In genomic region chr17:78132086-78132676, GRCh38 we compare ENCODE assay signal across 1 cellular context.
TF ChIP-seq lines count a peak whose summit lies in the region.

No MANE protein-coding gene starts in this region.

TF ChIP-seq in GM12878, 131 proteins besides CTCF, POLR2A, EP300 and RAD21 (continued from another document and continues in another):
- no peak for TF ChIP-seq ZBTB11 (CRISPR knock-in tag; IDR thresholded peaks at IDR 0.05)
- peak; percentile 76 for TF ChIP-seq POLR2AphosphoS2 (IDR thresholded peaks at IDR 0.05; ENCODE audit: low read depth, low read length)
- TF ChIP-seq ZNF592 (IDR thresholded peaks at IDR 0.05) = no peak; the same call in 1 of the 2 replicates
- no peak for TF ChIP-seq HSF1 (IDR thresholded peaks at IDR 0.05; ENCODE audit: low read depth, low read length)
- no peak for TF ChIP-seq NR2C1 (IDR thresholded peaks at IDR 0.05)
- TF ChIP-seq CBFB (IDR thresholded peaks at IDR 0.05; ENCODE audit: low read depth) = no peak
- 0 out of 4 replicates have a peak, but pooled peaks of 1 of the 2 experiments have one; percentile 20 for TF ChIP-seq ETV6 (conservative IDR thresholded peaks at IDR 0.05 in 1 of 2, IDR thresholded peaks at IDR 0.05 in 1 of 2; ENCODE audit: borderline replicate concordance in 1 of 2, low read depth in 1 of 2)
- TF ChIP-seq RELB (IDR thresholded peaks at IDR 0.05; ENCODE audit: low read depth) = peak; percentile 40; the same call in 1 of the 2 replicates
- TF ChIP-seq RB1 (IDR thresholded peaks at IDR 0.05; ENCODE audit: borderline replicate concordance) = no peak
- TF ChIP-seq MLLT1 (IDR thresholded peaks at IDR 0.05) = no peak
- no peak for TF ChIP-seq KDM1A (IDR thresholded peaks at IDR 0.05; ENCODE audit: borderline replicate concordance)
- no peak for TF ChIP-seq REST (IDR thresholded peaks at IDR 0.05; ENCODE audit: low read depth, low read length)
- no peak for TF ChIP-seq TARDBP (IDR thresholded peaks at IDR 0.05; ENCODE audit: borderline replicate concordance)
- no peak for TF ChIP-seq CBX5 (IDR thresholded peaks at IDR 0.05; ENCODE audit: low read depth)
- peak; percentile 34; the same call in 1 of the 2 replicates for TF ChIP-seq IRF5 (IDR thresholded peaks at IDR 0.05; ENCODE audit: borderline replicate concordance)
- TF ChIP-seq MAX (IDR thresholded peaks at IDR 0.05; ENCODE audit: low read depth, low read length) = no peak; the same call in 1 of the 2 replicates
- no peak for TF ChIP-seq CUX1 (IDR thresholded peaks at IDR 0.05; ENCODE audit: insufficient replicate concordance, low read depth, low read length)
- peak; percentile 67; the same call in 1 of the 2 replicates for TF ChIP-seq NR2F1 (conservative IDR thresholded peaks at IDR 0.05)
- peak; percentile 69; the same call in 1 of the 2 replicates for TF ChIP-seq SIN3A (IDR thresholded peaks at IDR 0.05; ENCODE audit: low read depth, low read length)
- no peak for TF ChIP-seq STAT3 (IDR thresholded peaks at IDR 0.05; ENCODE audit: low read depth, low read length)
- no peak for TF ChIP-seq EZH2 (IDR thresholded peaks at IDR 0.05; ENCODE audit: borderline replicate concordance, control insufficient read depth, low read depth, low read length)
- no peak for TF ChIP-seq CEBPB (IDR thresholded peaks at IDR 0.05; ENCODE audit: borderline replicate concordance in 1 of 2, low read depth in 2 of 2, low read length in 2 of 2)
- TF ChIP-seq ZSCAN29 (IDR thresholded peaks at IDR 0.05) = no peak
- TF ChIP-seq CHD2 (IDR thresholded peaks at IDR 0.05; ENCODE audit: borderline replicate concordance, low read depth, low read length) = no peak
- TF ChIP-seq ATF3 (IDR thresholded peaks at IDR 0.05; ENCODE audit: borderline replicate concordance, extremely low read depth, low read depth, low read length) = no peak
- TF ChIP-seq LARP7 (IDR thresholded peaks at IDR 0.05) = no peak; the same call in 1 of the 2 replicates
- no peak for TF ChIP-seq RCOR1 (conservative IDR thresholded peaks at IDR 0.05; ENCODE audit: low read depth, low read length)
- TF ChIP-seq CBX3 (IDR thresholded peaks at IDR 0.05; ENCODE audit: borderline replicate concordance, low read depth) = no peak
- TF ChIP-seq ZZZ3 (IDR thresholded peaks at IDR 0.05; ENCODE audit: control insufficient read depth, insufficient read length, low read depth) = no peak
- no peak for TF ChIP-seq CREB1 (IDR thresholded peaks at IDR 0.05; ENCODE audit: low read depth)
